In genomic region chr15:66389859-66390382, GRCh38 we compare ENCODE assay signal across 12 cellular contexts. TPM values are rescaled to one million over a fixed set of nuclear protein-coding genes. Genes with fewer than 3 reads are reported as not detected.
A peak's percentile ranks its signal among the peaks of the same experiment; 100 is the strongest.
DNase-seq lines count a peak whose midpoint lies in the region; ATAC-seq lines count a peak whose summit lies in the region.
"Had no signal": no experiment of that assay in that cellular context is flagged by ENCODE, and none has a peak within 500 bp of the region (broad histone marks: within the 10 kb centered on the region; RNA-seq: fewer than 3 reads in every experiment).

No MANE protein-coding gene starts in this region.

- no peaks in the 10 kb centered on the region for H3K27me3 Mint-ChIP-seq in activated T-helper 17 cell treated with anti-CD3 and anti-CD28 coated beads, Interleukin-2, amount 50 U/mL, for 72 hours
- H3K27me3 Mint-ChIP-seq in naive thymus-derived CD4-positive, alpha-beta T cell: no peaks in the 10 kb centered on the region

- POLR2A ChIA-PET in naive thymus-derived CD4-positive, alpha-beta T cell (lab: Charles Lee): interaction anchor here (1.2 to 6.0 kb wide), 3 partner anchors 14 to 109 kb away, joined by 4 to 71 read pairs (median 5); partner anchors contain the start of gene SNAPC5

- no peaks in the 10 kb centered on the region; the same call in 1 of the 2 replicates for H3K36me3 ChIP-seq in KOPT-K1 (ENCODE audit: insufficient read depth, low read length)
- peaks cover 0 to 3% (median 0%) of the 10 kb centered on the region in 3 experiments for H3K36me3 ChIP-seq in naive thymus-derived CD4-positive, alpha-beta T cell (ENCODE audit: control insufficient read depth in 2 of 3, insufficient read depth in 3 of 3, low read length in 3 of 3)
- H3K36me3 ChIP-seq: colonic mucosa had no signal

- H3K4me3 Mint-ChIP-seq in activated T-helper 17 cell treated with anti-CD3 and anti-CD28 coated beads, Interleukin-2, amount 50 U/mL, for 72 hours: peak overlapping the region; percentile 93
- H3K4me3 Mint-ChIP-seq in naive thymus-derived CD4-positive, alpha-beta T cell: peak overlapping the region; percentile 87 to 100 (median 92)

- H3K27ac Mint-ChIP-seq in activated T-helper 17 cell treated with anti-CD3 and anti-CD28 coated beads, Interleukin-2, amount 50 U/mL, for 72 hours: peak overlapping the region; percentile 91
- peak overlapping the region; percentile 74 to 91 (median 84) for H3K27ac Mint-ChIP-seq in naive thymus-derived CD4-positive, alpha-beta T cell

- H3K27ac ChIP-seq in KOPT-K1 (ENCODE audit: low read depth, low read length, poor library complexity, severe bottlenecking): peak overlapping the region; percentile 21
- peak overlapping the region; percentile 46 for H3K27ac ChIP-seq in naive thymus-derived CD4-positive, alpha-beta T cell (ENCODE audit: low read depth, low read length)
- H3K27ac ChIP-seq: colonic mucosa, parathyroid adenoma had no signal

- intact Hi-C loops in naive thymus-derived CD4-positive, alpha-beta T cell (cut with micrococcal nuclease): loop anchor here in 1 of 2 donors (5.0 kb wide), 3 partner anchors 32 to 862 kb away; partner anchors contain the start of genes AAGAB and IQCH
- intact Hi-C loops in Right ventricle myocardium inferior (cut with DNase I): no loop called here

- no peaks in the 10 kb centered on the region for H3K9me3 Mint-ChIP-seq in activated T-helper 17 cell treated with anti-CD3 and anti-CD28 coated beads, Interleukin-2, amount 50 U/mL, for 72 hours
- H3K9me3 Mint-ChIP-seq in naive thymus-derived CD4-positive, alpha-beta T cell: peaks cover 0 to 1% (median 0%) of the 10 kb centered on the region in 11 donors

- H3K27me3 ChIP-seq in naive thymus-derived CD4-positive, alpha-beta T cell (ENCODE audit: control insufficient read depth in 2 of 2, insufficient read depth in 2 of 2, low read length in 2 of 2): no peaks in the 10 kb centered on the region
- H3K27me3 ChIP-seq: colonic mucosa had no signal

- DNase-seq in naive thymus-derived CD4-positive, alpha-beta T cell: no peak
- no peak for DNase-seq in Right ventricle myocardium inferior (ENCODE audit: missing footprints)
- DNase-seq in HK-2 (ENCODE audit: unreplicated experiment): no peak
- DNase-seq in hypothalamus (lab: John Stamatoyannopoulos, UW): no peak
- DNase-seq: activated CD8-positive, alpha-beta memory T cell treated with anti-CD3 and anti-CD28 coated beads for 24 hours; NCI-H1092 treated with DMSO at 0.1 percent for 48 hours had no signal

- no peaks in the 10 kb centered on the region for H3K9me3 ChIP-seq in KOPT-K1 (ENCODE audit: insufficient read depth, low read length, poor library complexity, severe bottlenecking)
- H3K9me3 ChIP-seq in naive thymus-derived CD4-positive, alpha-beta T cell (ENCODE audit: control insufficient read depth in 2 of 3, low read length in 3 of 3): no peaks in the 10 kb centered on the region
- H3K9me3 ChIP-seq: colonic mucosa had no signal

- H3K4me1 ChIP-seq in naive thymus-derived CD4-positive, alpha-beta T cell (ENCODE audit: control insufficient read depth in 2 of 2, insufficient read depth in 2 of 2, low read length in 2 of 2): peaks cover 58 to 70% of the 10 kb centered on the region in 2 donors
- H3K4me1 ChIP-seq: parathyroid adenoma had no signal

- peak; percentile 27 for ATAC-seq in activated T-helper 17 cell treated with anti-CD3 and anti-CD28 coated beads, Interleukin-2, amount 50 U/mL, for 72 hours (replicated peaks)
- ATAC-seq in naive thymus-derived CD4-positive, alpha-beta T cell: no peak
- no peak for ATAC-seq in Right ventricle myocardium inferior
- ATAC-seq in GM18511 (IDR thresholded peaks at IDR 0.05; ENCODE audit: unreplicated experiment): no peak

- H3K36me3 Mint-ChIP-seq in activated T-helper 17 cell treated with anti-CD3 and anti-CD28 coated beads, Interleukin-2, amount 50 U/mL, for 72 hours (ENCODE audit: low read depth): peaks cover 89% of the 10 kb centered on the region
- H3K36me3 Mint-ChIP-seq in naive thymus-derived CD4-positive, alpha-beta T cell: peaks cover 0 to 36% (median 8%) of the 10 kb centered on the region in 5 donors

- CTCF ChIA-PET in naive thymus-derived CD4-positive, alpha-beta T cell (lab: Charles Lee): interaction anchor here (0.8 kb wide), 1 partner anchor 85 kb away, joined by 3 read pairs; no protein-coding TSS in a partner anchor

- peak overlapping the region; percentile 33; the same call in 1 of the 2 replicates for H3K4me3 ChIP-seq in GM08714 (ENCODE audit: low read length)
- peak overlapping the region; percentile 38 for H3K4me3 ChIP-seq in naive thymus-derived CD4-positive, alpha-beta T cell (ENCODE audit: low read length)
- H3K4me3 ChIP-seq: colonic mucosa had no signal

- H3K4me1 Mint-ChIP-seq in activated T-helper 17 cell treated with anti-CD3 and anti-CD28 coated beads, Interleukin-2, amount 50 U/mL, for 72 hours: peaks cover 59% of the 10 kb centered on the region
- peaks cover 66 to 87% (median 77%) of the 10 kb centered on the region in 7 donors for H3K4me1 Mint-ChIP-seq in naive thymus-derived CD4-positive, alpha-beta T cell

RNA-seq across cellular contexts. Expression of gene MAP2K1, which starts 3.2 kb away (rescaled TPM):
- total RNA-seq in activated T-helper 17 cell treated with anti-CD3 and anti-CD28 coated beads, Interleukin-2, amount 50 U/mL, for 72 hours: 100 to 1,000 TPM; 107 to 143 TPM
- total RNA-seq in naive thymus-derived CD4-positive, alpha-beta T cell: 10 to 100 TPM; 37.7 to 97.2 (median 47.5) TPM
- 10 to 100 TPM; 37.2 to 45.0 TPM for polyA plus RNA-seq in naive thymus-derived CD4-positive, alpha-beta T cell
- 47.3 TPM for total RNA-seq in Right ventricle myocardium inferior

RNA-seq across cellular contexts. Expression of gene TIPIN, which starts 33.4 kb away (rescaled TPM):
- total RNA-seq in activated T-helper 17 cell treated with anti-CD3 and anti-CD28 coated beads, Interleukin-2, amount 50 U/mL, for 72 hours: 10 to 100 TPM; 27.1 to 37.9 TPM
- total RNA-seq in naive thymus-derived CD4-positive, alpha-beta T cell: 10 to 100 TPM in 2 of 5 experiments, 1 to 10 TPM in 3; 3.8 to 28.2 (median 9.9) TPM
- polyA plus RNA-seq in naive thymus-derived CD4-positive, alpha-beta T cell: 10 to 100 TPM in 1 of 2 donors, 1 to 10 TPM in 1; 6.1 to 11.1 TPM
- 2.8 TPM for total RNA-seq in Right ventricle myocardium inferior
